ENCODE assay signal across 8 cellular contexts in genomic region chr6:158653577-158654354, GRCh38. TPM values are rescaled to one million over a fixed set of nuclear protein-coding genes. Genes with fewer than 3 reads are reported as not detected.
A peak's percentile ranks its signal among the peaks of the same experiment; 100 is the strongest.
DNase-seq lines count a peak whose midpoint lies in the region; ATAC-seq and TF ChIP-seq lines count a peak whose summit lies in the region.

No MANE protein-coding gene starts in this region.

- no peak overlapping the region for H3K9ac ChIP-seq in rectal smooth muscle tissue (ENCODE audit: low read length)

- peak; percentile 70 for ATAC-seq in GM18502 (IDR thresholded peaks at IDR 0.05; ENCODE audit: poor library complexity, unreplicated experiment)
- peak; percentile 54 for ATAC-seq in HG03064 (IDR thresholded peaks at IDR 0.05; ENCODE audit: low read depth, unreplicated experiment)
- no peak for ATAC-seq in HG03025 (IDR thresholded peaks at IDR 0.05; ENCODE audit: low FRiP score, unreplicated experiment)
- no peak for ATAC-seq in foreskin keratinocyte

- peaks cover 13% of the 10 kb centered on the region for H3K4me1 ChIP-seq in rectal smooth muscle tissue (ENCODE audit: control insufficient read depth, insufficient read depth, low read length)
- peaks cover 7% of the 10 kb centered on the region for H3K4me1 ChIP-seq in foreskin keratinocyte

- no peak for TF ChIP-seq CTCF in foreskin keratinocyte (conservative IDR thresholded peaks at IDR 0.05)

- peak overlapping the region; percentile 84 for H3K27ac ChIP-seq in rectal smooth muscle tissue (ENCODE audit: low read depth, low read length)
- H3K27ac ChIP-seq in foreskin keratinocyte = no peak overlapping the region

- H3K36me3 ChIP-seq in rectal smooth muscle tissue (ENCODE audit: control insufficient read depth, insufficient read depth, low read length) = no peaks in the 10 kb centered on the region

- no peaks in the 10 kb centered on the region for H3K27me3 ChIP-seq in rectal smooth muscle tissue (ENCODE audit: control insufficient read depth, insufficient read depth, low read length)
- no peaks in the 10 kb centered on the region for H3K27me3 ChIP-seq in foreskin keratinocyte

- H3K4me3 ChIP-seq in rectal smooth muscle tissue (ENCODE audit: low read length) = no peak overlapping the region

- DNase-seq in activated CD4-positive, alpha-beta T cell treated with anti-CD3 and anti-CD28 coated beads for 4 hours = peak; percentile 84 to 85
- DNase-seq in effector CD4-positive, alpha-beta T cell = peak; percentile 83
- DNase-seq in foreskin keratinocyte (no peak), DMS53 (lab: John Stamatoyannopoulos, UW) (no peak)

RNA-seq across cellular contexts. Expression of gene SYTL3, which starts 3.9 kb away (rescaled TPM):
- 0.95 and 1.1 TPM in 2 replicates for total RNA-seq in foreskin keratinocyte
- 0.80 and 1.0 TPM in 2 replicates for polyA plus RNA-seq in foreskin keratinocyte

RNA-seq across cellular contexts. Expression of gene DYNLT1, which starts 9.2 kb away (rescaled TPM):
- total RNA-seq in foreskin keratinocyte = 114 and 123 TPM in 2 replicates
- 208 and 222 TPM in 2 replicates for polyA plus RNA-seq in foreskin keratinocyte

Comparison
In these comparisons a context has a peak if more than half of its experiments do, and no peak if none do; other contexts are left out.
1. ATAC-seq: peak in GM18502 (single experiment) and HG03064 (single experiment); none in HG03025 (single experiment) and foreskin keratinocyte (single experiment).
2. DNase-seq: peak in activated CD4-positive, alpha-beta T cell treated with anti-CD3 and anti-CD28 coated beads for 4 hours (2 of 2) and effector CD4-positive, alpha-beta T cell (single experiment); none in foreskin keratinocyte (0 of 2) and DMS53 (single experiment).